1 cellular context compared by ENCODE assay signal in genomic region chr4:1723131-1723801, GRCh38.
TF ChIP-seq lines count a peak whose summit lies in the region.

No MANE protein-coding gene starts in this region.

TF ChIP-seq in K562, 482 proteins besides CTCF, POLR2A, EP300 and RAD21:
- TF ChIP-seq ARID1B (IDR thresholded peaks at IDR 0.05): no peak
- TF ChIP-seq NFXL1 (CRISPR knock-in tag; IDR thresholded peaks at IDR 0.05): no peak
- 0 out of 2 replicates have a peak, but pooled peaks have one; percentile 21 for TF ChIP-seq USF1 (CRISPR knock-in tag; IDR thresholded peaks at IDR 0.05)
- no peak for TF ChIP-seq ZNF551 (CRISPR knock-in tag; IDR thresholded peaks at IDR 0.05)
- peak; percentile 63 for TF ChIP-seq SPI1 (IDR thresholded peaks at IDR 0.05; ENCODE audit: borderline replicate concordance, low read depth, low read length)
